ENCODE assay signal across 1 cellular context in genomic region chr16:53051255-53051654, GRCh38. TPM values are rescaled to one million over a fixed set of nuclear protein-coding genes. Genes with fewer than 3 reads are reported as not detected.
"Had no signal": no experiment of that assay in that cellular context is flagged by ENCODE, and none has a peak within 500 bp of the region (broad histone marks: within the 10 kb centered on the region; RNA-seq: fewer than 3 reads in every experiment).

No MANE protein-coding gene starts in this region.

RNA-seq across cellular contexts. Expression of gene CHD9NB, which starts 1.4 kb away (rescaled TPM):
- total RNA-seq: activated T-cell treated with anti-CD3 and anti-CD28 coated beads, Interleukin-2, amount 50 U/mL, for 4 hours had no signal
